ENCODE assay signal across 9 cellular contexts in genomic region chr15:78771020-78771419, GRCh38. TPM values are rescaled to one million over a fixed set of nuclear protein-coding genes. Genes with fewer than 3 reads are reported as not detected.
DNase-seq lines count a peak whose midpoint lies in the region; ATAC-seq, FAIRE-seq and TF ChIP-seq lines count a peak whose summit lies in the region.
"Not testable (repeated sequence)": the region's sequence is repeated elsewhere in the genome, so short reads cannot be mapped to it uniquely, and the experiment has no call there.
"Had no signal": no experiment of that assay in that cellular context is flagged by ENCODE, and none has a peak within 500 bp of the region (broad histone marks: within the 10 kb centered on the region; RNA-seq: fewer than 3 reads in every experiment).

No MANE protein-coding gene starts in this region.

- H3K27ac Mint-ChIP-seq in chondrocyte (ENCODE audit: unreplicated experiment): not testable (repeated sequence)

- H3K4me1 Mint-ChIP-seq in chondrocyte (ENCODE audit: low read depth): not testable (repeated sequence)

- H3K36me3 Mint-ChIP-seq in chondrocyte (ENCODE audit: low read depth): peaks cover 11% of the 10 kb centered on the region

- H3K9me3 ChIP-seq in right cardiac atrium (ENCODE audit: control insufficient read depth, low read length); kidney (ENCODE audit: control insufficient read depth in 1 of 2, low read length in 2 of 2); osteoblast (ENCODE audit: low read depth, low read length); spleen: not testable (repeated sequence)

- H3K27me3 ChIP-seq in right cardiac atrium (ENCODE audit: control insufficient read depth, insufficient read depth); osteoblast (ENCODE audit: insufficient read depth, low read length); spleen (replicated peaks in 1 of 7): not testable (repeated sequence)

- not testable (repeated sequence) for H3K27me3 Mint-ChIP-seq in chondrocyte (ENCODE audit: low read depth)

- not testable (repeated sequence) for H3K4me1 ChIP-seq in right cardiac atrium (ENCODE audit: control insufficient read depth, insufficient read depth, low read length); kidney (ENCODE audit: control insufficient read depth in 1 of 2, insufficient read depth in 1 of 2, low read depth in 1 of 2, low read length in 2 of 2); osteoblast (ENCODE audit: insufficient read depth, low read length); spleen

- intact Hi-C loops in right cardiac atrium (cut with DNase I): loop anchor here in 1 of 4 donors (5.0 kb wide), 1 partner anchor 794 kb away; no protein-coding TSS in a partner anchor
- intact Hi-C loops in kidney (cut with DNase I); spleen (cut with DNase I; ENCODE audit: low total_unique reads): not testable (repeated sequence)

- not testable (repeated sequence) for H3K79me2 ChIP-seq in osteoblast (ENCODE audit: insufficient read depth, low read length)

- 95% methylated on average over 9 of the region's 9 CpGs for WGBS in right cardiac atrium
- WGBS in spleen, 5 donors: 80 to 92% (median 91%) methylated on average over 6 to 9 of the region's 9 CpGs; no CpG with 5 or more reads in 1 of the 5 donors

- not testable (repeated sequence) for H3K36me3 ChIP-seq in kidney (ENCODE audit: control insufficient read depth in 1 of 2, insufficient read depth in 2 of 2, low read length in 2 of 2); osteoblast (ENCODE audit: insufficient read depth, low read length); spleen

- ATAC-seq in right cardiac atrium: not testable (repeated sequence)

- TF ChIP-seq CTCF in chondrocyte (IDR thresholded peaks at IDR 0.05); kidney (IDR thresholded peaks at IDR 0.05; ENCODE audit: borderline replicate concordance, extremely low read depth, insufficient read depth); osteoblast (IDR thresholded peaks at IDR 0.05; ENCODE audit: extremely low read depth, low read depth, low read length); spleen (IDR thresholded peaks at IDR 0.05 in 8 of 11, conservative IDR thresholded peaks at IDR 0.05 in 3 of 11): not testable (repeated sequence)

- DNase-seq in chondrocyte (ENCODE audit: low spot score) (peak; percentile 85), right cardiac atrium (peak in 2 of 3 donors; percentile 28 to 39), kidney (peak; percentile 29), osteoblast (ENCODE audit: insufficient read length, low spot score, missing footprints) (peak; percentile 42), spleen (peak; percentile 37)

- TF ChIP-seq POLR2A in spleen (IDR thresholded peaks at IDR 0.05): not testable (repeated sequence)

- not testable (repeated sequence) for H2AFZ ChIP-seq in osteoblast (ENCODE audit: low read length)

- not testable (repeated sequence) for H3K4me2 ChIP-seq in osteoblast (ENCODE audit: insufficient read depth, low read length)

- FAIRE-seq in kidney (lab: Jason Lieb, UNC): not testable (repeated sequence)

- H3K4me3 ChIP-seq in right cardiac atrium (ENCODE audit: low read length); kidney (ENCODE audit: low read length in 2 of 2); osteoblast (ENCODE audit: insufficient read depth, low read length); spleen: not testable (repeated sequence)

- H3K9ac ChIP-seq in kidney (ENCODE audit: low read length in 2 of 2): not testable (repeated sequence)

- not testable (repeated sequence) for H4K20me1 ChIP-seq in osteoblast (ENCODE audit: insufficient read depth, low read length)

- not testable (repeated sequence) for H3K4me3 Mint-ChIP-seq in chondrocyte (ENCODE audit: unreplicated experiment)

- not testable (repeated sequence) for H3K27ac ChIP-seq in right cardiac atrium (ENCODE audit: low read length); kidney (ENCODE audit: low read depth in 2 of 2, low read length in 2 of 2); osteoblast (ENCODE audit: low read depth, low read length); spleen

- not testable (repeated sequence) for H3K9me3 Mint-ChIP-seq in chondrocyte (ENCODE audit: low read depth)

RNA-seq across cellular contexts. Expression of gene ADAMTS7, which starts 40.2 kb away (rescaled TPM):
- total RNA-seq in chondrocyte (111 to 144 TPM (median 113 TPM) in 3 replicates), right cardiac atrium (10 to 100 TPM; 38.8 to 85.9 (median 82.0) TPM), kidney (3.1 TPM), osteoblast (32.4 and 34.0 TPM in 2 replicates), spleen (10 to 100 TPM in 1 of 7 donors, 1 to 10 TPM in 6; 3.4 to 15.0 (median 8.3) TPM)
- polyA plus RNA-seq in right cardiac atrium (40.3 TPM), kidney (ENCODE audit: insufficient read depth, low read depth, low replicate concordance) (0.82 TPM), spleen (1 to 10 TPM in 2 of 3 donors, under 1 TPM in 1; 0.47 to 8.4 (median 2.2) TPM)
- total RNA-seq: CD4-positive, alpha-beta memory T cell; CD4-positive, CD25-positive, alpha-beta regulatory T cell had no signal
- polyA plus RNA-seq: CD14-positive monocyte; CD4-positive, alpha-beta memory T cell; CD4-positive, CD25-positive, alpha-beta regulatory T cell; CD8-positive, alpha-beta memory T cell had no signal

Comparison
In these comparisons a context has a peak if more than half of its experiments do, and no peak if none do; other contexts are left out.
1. DNase-seq: peak in every context shown above with its lines; median percentile 85 in chondrocyte; 42 in osteoblast; 37 in spleen; 34 in right cardiac atrium; 29 in kidney.